In the genomic region with DNA sequence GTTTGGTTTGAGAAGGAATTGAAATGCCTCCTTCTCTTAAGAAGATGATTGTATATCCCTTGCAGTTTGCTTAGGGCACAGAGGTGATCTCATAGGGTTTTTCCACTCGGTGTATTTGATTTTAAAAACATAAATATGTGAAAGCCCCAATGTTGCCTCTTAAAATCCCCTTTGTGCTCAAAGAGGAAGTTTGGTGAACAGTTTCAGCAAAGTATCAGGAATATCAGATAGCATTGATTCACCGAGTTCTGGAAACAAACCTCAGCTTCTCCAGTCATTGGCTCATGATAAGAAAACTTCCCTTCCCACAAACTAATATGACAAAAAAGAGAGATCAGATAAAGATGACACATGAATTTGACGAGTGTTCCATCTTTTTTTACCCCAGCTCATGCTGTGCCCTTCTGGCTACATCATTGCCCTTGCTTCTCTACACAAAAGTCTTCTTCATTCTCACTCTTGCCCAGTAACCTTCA, we compare ENCODE assay signal across 13 cellular contexts. TPM values are rescaled to one million over a fixed set of nuclear protein-coding genes. Genes with fewer than 3 reads are reported as not detected.
DNase-seq lines count a peak whose midpoint lies in the region; ATAC-seq, FAIRE-seq and TF ChIP-seq lines count a peak whose summit lies in the region.
"Had no signal": no experiment of that assay in that cellular context is flagged by ENCODE, and none has a peak within 500 bp of the region (broad histone marks: within the 10 kb centered on the region; RNA-seq: fewer than 3 reads in every experiment).

No MANE protein-coding gene starts in this region.

- no peaks in the 10 kb centered on the region for H3K9me1 ChIP-seq in K562 (ENCODE audit: control insufficient read depth, insufficient read depth, low read length)

- peak; percentile 51 for ATAC-seq in GM18505 (IDR thresholded peaks at IDR 0.05; ENCODE audit: unreplicated experiment)
- ATAC-seq in GM19452 (IDR thresholded peaks at IDR 0.05; ENCODE audit: unreplicated experiment): peak; percentile 56
- peak; percentile 49 for ATAC-seq in HG03066 (IDR thresholded peaks at IDR 0.05; ENCODE audit: low read depth, unreplicated experiment)
- ATAC-seq in K562: no peak
- no peak for ATAC-seq in HG03196 (IDR thresholded peaks at IDR 0.05; ENCODE audit: unreplicated experiment)
- ATAC-seq in HG03521 (IDR thresholded peaks at IDR 0.05; ENCODE audit: unreplicated experiment): no peak
- ATAC-seq: left lung, WTC11 had no signal

- TF ChIP-seq CTCF in K562 (IDR thresholded peaks at IDR 0.05 in 2 of 3, conservative IDR thresholded peaks at IDR 0.05 in 1 of 3; ENCODE audit: insufficient read depth in 2 of 3, low read depth in 1 of 3, low read length in 3 of 3): no peak

- H3K27me3 ChIP-seq in K562 (ENCODE audit: control insufficient read depth in 2 of 2, insufficient read depth in 2 of 2, low read length in 2 of 2): peaks cover 3 to 10% of the 10 kb centered on the region in 2 experiments; a peak in 1 of 5 replicates
- H3K27me3 ChIP-seq: left lung had no signal

- TF ChIP-seq EP300 in K562 (IDR thresholded peaks at IDR 0.05; ENCODE audit: low read length): no peak

- no peaks in the 10 kb centered on the region for H4K20me1 ChIP-seq in K562 (replicated peaks; ENCODE audit: control insufficient read depth, insufficient read depth, low read length)

- FAIRE-seq in K562 (lab: Jason Lieb, UNC): no peak

- no peak overlapping the region for H3K9ac ChIP-seq in K562 (ENCODE audit: insufficient read depth in 1 of 2, low read depth in 2 of 2, low read length in 2 of 2)

- no peaks in the 10 kb centered on the region for H3K36me3 ChIP-seq in K562 (ENCODE audit: control insufficient read depth, insufficient read depth, low read length)
- H3K36me3 ChIP-seq: HAP-1, left lung had no signal

- no peak overlapping the region for H3K4me2 ChIP-seq in K562 (ENCODE audit: insufficient read depth, low read length)

- H3K9me3 ChIP-seq in K562 (replicated peaks; ENCODE audit: control insufficient read depth, insufficient read depth, low read depth, low read length): no peaks in the 10 kb centered on the region; the same call in 1 of the 2 replicates
- H3K9me3 ChIP-seq: HAP-1 had no signal

- WGBS in K562 (ENCODE audit: insufficient coverage, low coverage, missing lambda C conversion rate): 9% methylated on average over 3 of the region's 3 CpGs

- no TSS peak for BruUV-seq in K562 (replicated peaks; lab: Mats Ljungman, UMichigan)

- TF ChIP-seq POLR2A in GM18505 (IDR thresholded peaks at IDR 0.05; ENCODE audit: borderline replicate concordance, extremely low read depth, insufficient read depth, insufficient read length): no peak
- no peak for TF ChIP-seq POLR2A in K562 (conservative IDR thresholded peaks at IDR 0.05)

- in situ Hi-C loops in K562 (cut with MboI): loop anchor here (10.0 kb wide), 1 partner anchor 1850 kb away; no protein-coding TSS in a partner anchor

- CTCF ChIA-PET in K562 (lab: Yijun Ruan, JAX; ENCODE audit: low intra/inter-chr PET ratio): no interaction called here

- H2AFZ ChIP-seq in K562 (ENCODE audit: low read depth, low read length): no peak overlapping the region

- H3K4me1 ChIP-seq in K562 (replicated peaks in 1 of 2; ENCODE audit: control insufficient read depth in 2 of 2, insufficient read depth in 2 of 2, low read length in 2 of 2): no peaks in the 10 kb centered on the region; a peak in 1 of 5 replicates
- H3K4me1 ChIP-seq: HAP-1, left lung had no signal

- no peaks in the 10 kb centered on the region for H3K79me2 ChIP-seq in K562 (ENCODE audit: control insufficient read depth, insufficient read depth, low read length)

- intact Hi-C loops in K562 (cut with micrococcal nuclease): no loop called here

- POLR2A ChIA-PET in K562 (lab: Yijun Ruan, JAX): no interaction called here

- no peak overlapping the region for H3K27ac ChIP-seq in K562 (ENCODE audit: extremely low read depth, low read depth, low read length)
- H3K27ac ChIP-seq: left lung had no signal

- no peak for DNase-seq in K562 (ENCODE audit: extremely low read depth in 1 of 4, low spot score in 3 of 4)
- DNase-seq in NCI-H345 (lab: John Stamatoyannopoulos, UW): no peak
- no peak for DNase-seq in MV-4-11 (lab: John Stamatoyannopoulos, UW)
- DNase-seq: DMS79; left lung; stimulated activated naive CD4-positive, alpha-beta T cell treated with Interleukin-2 at 50 U/mL for 16 hours had no signal

- H3K4me3 ChIP-seq in K562: no peak overlapping the region
- H3K4me3 ChIP-seq: HAP-1, left lung had no signal

- no peak for TF ChIP-seq RAD21 in K562 (CRISPR knock-in tag; conservative IDR thresholded peaks at IDR 0.05 in 1 of 2, IDR thresholded peaks at IDR 0.05 in 1 of 2)

TF ChIP-seq in K562, 482 proteins besides CTCF, POLR2A, EP300 and RAD21:
- TF ChIP-seq FOSL1 (tag; conservative IDR thresholded peaks at IDR 0.05) (0 out of 2 replicates have a peak, but pooled peaks have one; percentile 50), ELF2 (CRISPR knock-in tag; IDR thresholded peaks at IDR 0.05) (no peak), HNRNPH1 (optimal IDR thresholded peaks at IDR 0.05; ENCODE audit: low read depth, low read length) (no peak), XRCC3 (IDR thresholded peaks at IDR 0.05) (no peak), BRF2 (IDR thresholded peaks at IDR 0.05; ENCODE audit: borderline replicate concordance, insufficient read depth, insufficient read length) (no peak), NFYB (IDR thresholded peaks at IDR 0.05; ENCODE audit: extremely low read depth, insufficient read length) (no peak), HLTF (IDR thresholded peaks at IDR 0.05) (no peak), MEIS2 (IDR thresholded peaks at IDR 0.05; ENCODE audit: partially characterized antibody) (peak; percentile 5), ZNF764 (CRISPR knock-in tag; IDR thresholded peaks at IDR 0.05; ENCODE audit: low read depth) (no peak), ZNF780A (CRISPR knock-in tag; IDR thresholded peaks at IDR 0.05) (no peak)
- TF ChIP-seq, protein P1, sequence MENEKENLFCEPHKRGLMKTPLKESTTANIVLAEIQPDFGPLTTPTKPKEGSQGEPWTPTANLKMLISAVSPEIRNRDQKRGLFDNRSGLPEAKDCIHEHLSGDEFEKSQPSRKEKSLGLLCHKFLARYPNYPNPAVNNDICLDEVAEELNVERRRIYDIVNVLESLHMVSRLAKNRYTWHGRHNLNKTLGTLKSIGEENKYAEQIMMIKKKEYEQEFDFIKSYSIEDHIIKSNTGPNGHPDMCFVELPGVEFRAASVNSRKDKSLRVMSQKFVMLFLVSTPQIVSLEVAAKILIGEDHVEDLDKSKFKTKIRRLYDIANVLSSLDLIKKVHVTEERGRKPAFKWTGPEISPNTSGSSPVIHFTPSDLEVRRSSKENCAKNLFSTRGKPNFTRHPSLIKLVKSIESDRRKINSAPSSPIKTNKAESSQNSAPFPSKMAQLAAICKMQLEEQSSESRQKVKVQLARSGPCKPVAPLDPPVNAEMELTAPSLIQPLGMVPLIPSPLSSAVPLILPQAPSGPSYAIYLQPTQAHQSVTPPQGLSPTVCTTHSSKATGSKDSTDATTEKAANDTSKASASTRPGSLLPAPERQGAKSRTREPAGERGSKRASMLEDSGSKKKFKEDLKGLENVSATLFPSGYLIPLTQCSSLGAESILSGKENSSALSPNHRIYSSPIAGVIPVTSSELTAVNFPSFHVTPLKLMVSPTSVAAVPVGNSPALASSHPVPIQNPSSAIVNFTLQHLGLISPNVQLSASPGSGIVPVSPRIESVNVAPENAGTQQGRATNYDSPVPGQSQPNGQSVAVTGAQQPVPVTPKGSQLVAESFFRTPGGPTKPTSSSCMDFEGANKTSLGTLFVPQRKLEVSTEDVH (IDR thresholded peaks at IDR 0.05; ENCODE audit: low read depth, partially characterized antibody): no peak
- TF ChIP-seq, protein P2, sequence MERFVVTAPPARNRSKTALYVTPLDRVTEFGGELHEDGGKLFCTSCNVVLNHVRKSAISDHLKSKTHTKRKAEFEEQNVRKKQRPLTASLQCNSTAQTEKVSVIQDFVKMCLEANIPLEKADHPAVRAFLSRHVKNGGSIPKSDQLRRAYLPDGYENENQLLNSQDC (CRISPR knock-in tag; IDR thresholded peaks at IDR 0.05): no peak

RNA-seq across cellular contexts. Expression of gene SMNDC1, which starts 20.1 kb away (rescaled TPM):
- total RNA-seq in K562 (2011; cell fraction: chromatin; rRNA removed; ENCODE audit: low replicate concordance): 9.7 and 38.1 TPM in 2 replicates
- 5.0 and 6.8 TPM in 2 replicates for total RNA-seq in K562 (2011; cell fraction: nucleolus; rRNA removed)
- total RNA-seq in K562 (2011; cell fraction: nucleoplasm; rRNA removed): 15.5 and 22.4 TPM in 2 replicates
- total RNA-seq in K562 (2014; rRNA removed): 3.6 and 6.8 TPM in 2 replicates
- total RNA-seq in K562 (2014; rRNA removed; fragmentation: Illumina TruSeq; extraction: Trizol): 12.3 and 13.9 TPM in 2 replicates
- total RNA-seq in K562 (2015; rRNA removed; fragmentation: Illumina TruSeq; extraction: Trizol): 11.7 and 11.9 TPM in 2 replicates
- total RNA-seq in K562 (2021): 28.1 and 35.8 TPM in 2 replicates
- 10.9 and 15.7 TPM in 2 replicates for polyA plus RNA-seq in K562 (2011; rRNA removed)
- polyA plus RNA-seq in K562 (2011; cell fraction: cytosol; rRNA removed): 2.4 and 4.8 TPM in 2 replicates
- 5.4 and 8.3 TPM in 2 replicates for polyA plus RNA-seq in K562 (2011; cell fraction: nucleus; rRNA removed)
- polyA plus RNA-seq in K562 (2012): 15.3 and 17.9 TPM in 2 replicates
- polyA plus RNA-seq in K562 (2014; fragmentation: Illumina TruSeq; extraction: Trizol): 24.1 and 30.1 TPM in 2 replicates
- polyA plus RNA-seq in K562 (2014; fragmentation: Nextera tagmentation; extraction: Ambion mirVana): 1 to 10 TPM; 9.2 to 9.9 TPM
- polyA plus RNA-seq in K562 (2014; rRNA removed): 17.4 and 19.5 TPM in 2 replicates
- polyA minus RNA-seq in K562 (2011; rRNA and poly(A)+ RNA removed): 11.9 and 19.0 TPM in 2 replicates
- polyA minus RNA-seq in K562 (2011; cell fraction: cytosol; rRNA and poly(A)+ RNA removed): 10.0 and 14.2 TPM in 2 replicates
- 13.2 and 30.7 TPM in 2 replicates for polyA minus RNA-seq in K562 (2011; cell fraction: nucleus; rRNA and poly(A)+ RNA removed)

Comparison
In these comparisons a context has a peak if more than half of its experiments do, and no peak if none do; other contexts are left out.
1. ATAC-seq: peak in GM18505 (single experiment), GM19452 (single experiment) and HG03066 (single experiment); none in K562 (single experiment), HG03196 (single experiment) and HG03521 (single experiment).